27 cellular contexts compared by ENCODE assay signal in the genomic region with DNA sequence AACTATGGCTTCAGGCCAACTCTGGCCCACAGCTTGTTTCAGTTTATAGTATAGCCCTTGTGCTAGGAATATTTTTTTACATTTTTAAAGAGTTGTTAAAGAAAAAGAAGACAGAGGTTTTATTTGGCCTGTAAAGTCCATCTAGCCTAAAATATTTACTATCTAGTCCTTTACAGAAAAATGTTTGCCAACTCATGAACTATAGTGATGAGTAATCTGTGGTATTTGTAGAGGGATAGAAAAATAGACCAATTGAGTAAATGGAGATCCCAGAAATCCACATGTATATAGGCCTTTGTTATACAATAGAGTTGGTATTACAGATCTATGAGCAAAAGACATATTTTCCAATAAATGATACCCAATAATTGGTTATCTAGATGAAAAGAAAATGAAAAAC.
"Had no signal": no experiment of that assay in that cellular context is flagged by ENCODE, and none has a peak within 500 bp of the region (broad histone marks: within the 10 kb centered on the region; RNA-seq: fewer than 3 reads in every experiment).

No MANE protein-coding gene starts in this region.

- H3K4me3 ChIP-seq: esophagus muscularis mucosa, gastroesophageal sphincter, pancreas, psoas muscle, sigmoid colon, smooth muscle cell, stomach, thyroid gland, upper lobe of left lung, vagina had no signal

- H3K9me3 ChIP-seq: esophagus muscularis mucosa, pancreas, psoas muscle, sigmoid colon, stomach, thyroid gland, upper lobe of left lung, vagina had no signal

- DNase-seq: activated CD4-positive, alpha-beta T cell treated with anti-CD3 and anti-CD28 coated beads for 48 hours; activated CD4-positive, alpha-beta T cell treated with anti-CD3 and anti-CD28 coated beads, Interleukin-2, amount 50 U/mL, for 48 hours; activated CD8-positive, alpha-beta memory T cell treated with anti-CD3 and anti-CD28 coated beads for 24 hours; activated effector memory CD4-positive, alpha-beta T cell treated with Interleukin-2 at 50 U/mL for 16 hours; activated naive CD4-positive, alpha-beta T cell treated with Interleukin-2 at 50 U/mL for 16 hours; amniotic stem cell; caudate nucleus; hippocampal formation; naive B cell; nucleus accumbens; pancreas; psoas muscle; sigmoid colon; stimulated activated CD4-positive, alpha-beta T cell treated with anti-CD3 and anti-CD28 coated beads, Interleukin-1b, Interleukin-23, amount 100 ng/mL, for 48 hours; stimulated activated CD4-positive, alpha-beta T cell treated with anti-CD3 and anti-CD28 coated beads, Interleukin-4, amount 100 ng/mL, for 4 hours; stimulated activated CD8-positive, alpha-beta memory T cell treated with anti-CD3 and anti-CD28 coated beads, Interleukin-4, amount 100 ng/mL, for 48 hours; stomach; T-helper 1 cell; thyroid gland; upper lobe of left lung had no signal

- H3K36me3 ChIP-seq: esophagus muscularis mucosa, gastroesophageal sphincter, pancreas, sigmoid colon, stomach, thyroid gland, upper lobe of left lung, vagina had no signal

- H3K4me2 ChIP-seq: smooth muscle cell had no signal

- H3K4me1 ChIP-seq: esophagus muscularis mucosa, gastroesophageal sphincter, pancreas, psoas muscle, sigmoid colon, stomach, thyroid gland, upper lobe of left lung, vagina had no signal

- H3K27ac ChIP-seq: esophagus muscularis mucosa, gastroesophageal sphincter, pancreas, psoas muscle, sigmoid colon, stomach, thyroid gland, upper lobe of left lung, vagina, VCaP had no signal

- H3K27me3 ChIP-seq: esophagus muscularis mucosa, gastroesophageal sphincter, pancreas, sigmoid colon, stomach, thyroid gland, upper lobe of left lung, vagina had no signal

- ATAC-seq: activated CD4-positive, CD25-positive, alpha-beta regulatory T cell treated with anti-CD3 and anti-CD28 coated beads, Interleukin-2, amount 50 U/mL, for 24 hours; gastroesophageal sphincter; pancreas; psoas muscle; stimulated activated memory B cell treated with anti-CD40 and anti-IgM and Interleukin-4, amounts not matched to agents 10 μg/mL and 1 μg/mL and 100 μg/mL, for 72 hours had no signal
